Comparison of ENCODE assay signal across 16 cellular contexts in the genomic region with DNA sequence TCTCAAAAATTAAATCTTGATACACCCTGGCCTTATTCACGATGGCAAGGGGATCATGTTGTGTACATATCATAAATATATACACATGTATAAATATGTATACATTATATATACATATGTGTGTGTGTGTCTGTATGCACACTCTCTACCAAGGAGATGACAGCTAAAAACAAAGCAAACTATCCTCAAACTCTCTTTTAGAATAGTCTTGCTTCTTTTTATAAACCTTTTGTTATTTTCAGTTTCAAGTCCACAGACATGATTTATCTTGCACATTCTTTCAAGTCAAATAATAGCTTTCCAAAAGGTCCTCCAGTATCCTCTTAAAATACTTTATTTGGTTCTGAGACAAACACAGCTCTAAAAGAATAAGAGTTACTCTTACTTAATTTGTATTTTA. TPM values are rescaled to one million over a fixed set of nuclear protein-coding genes. Genes with fewer than 3 reads are reported as not detected.
DNase-seq lines count a peak whose midpoint lies in the region; ATAC-seq and TF ChIP-seq lines count a peak whose summit lies in the region.
"Had no signal": no experiment of that assay in that cellular context is flagged by ENCODE, and none has a peak within 500 bp of the region (broad histone marks: within the 10 kb centered on the region; RNA-seq: fewer than 3 reads in every experiment).

No MANE protein-coding gene starts in this region.

- TF ChIP-seq POLR2A in esophagus squamous epithelium (IDR thresholded peaks at IDR 0.05) (no peak), transverse colon (IDR thresholded peaks at IDR 0.05) (no peak)

- no peaks in the 10 kb centered on the region for H3K9me2 ChIP-seq in MM.1S (replicated peaks; ENCODE audit: insufficient read depth, low read length)

- H3K27ac ChIP-seq in MM.1S (ENCODE audit: low read length), result peak overlapping the region; percentile 83
- peak overlapping the region in 3 of 4 donors; percentile 10 to 49 (median 39) for H3K27ac ChIP-seq in esophagus squamous epithelium
- H3K27ac ChIP-seq in transverse colon, result peak overlapping the region in 3 of 4 donors; percentile 39 to 57 (median 42)
- no peak overlapping the region for H3K27ac ChIP-seq in effector memory CD4-positive, alpha-beta T cell (ENCODE audit: insufficient read depth, low read length, poor library complexity, severe bottlenecking)

- no peaks in the 10 kb centered on the region for H4K20me1 ChIP-seq in MM.1S (ENCODE audit: insufficient read depth, low read length)

- no peak overlapping the region for H2AFZ ChIP-seq in MM.1S (ENCODE audit: low read length)
- H2AFZ ChIP-seq: GM23338 had no signal

- peak overlapping the region; percentile 40; the same call in 1 of the 2 replicates for H3K4me3 ChIP-seq in MM.1S (ENCODE audit: low read length)
- no peak overlapping the region for H3K4me3 ChIP-seq in esophagus squamous epithelium
- no peak overlapping the region for H3K4me3 ChIP-seq in transverse colon
- H3K4me3 ChIP-seq in effector memory CD4-positive, alpha-beta T cell (ENCODE audit: insufficient read depth, low read depth, low read length, poor library complexity, severe bottlenecking), result no peak overlapping the region
- no peak overlapping the region for H3K4me3 ChIP-seq in mucosa of descending colon
- H3K4me3 ChIP-seq: GM23338 had no signal

- peak overlapping the region; percentile 35; the same call in 1 of the 2 replicates for H3K9ac ChIP-seq in MM.1S (ENCODE audit: low read length)

- TF ChIP-seq EP300 in transverse colon (IDR thresholded peaks at IDR 0.05; ENCODE audit: low read depth), result no peak

- TF ChIP-seq CTCF in MM.1S (IDR thresholded peaks at IDR 0.05; ENCODE audit: low read length) (no peak), esophagus squamous epithelium (IDR thresholded peaks at IDR 0.05) (no peak), transverse colon (IDR thresholded peaks at IDR 0.05) (no peak), mucosa of descending colon (IDR thresholded peaks at IDR 0.05) (no peak)

- DNase-seq in MM.1S (peak; percentile 57), esophagus squamous epithelium (lab: John Stamatoyannopoulos, UW) (no peak), transverse colon (no peak), OCI-M2 (lab: John Stamatoyannopoulos, UW; ENCODE audit: unreplicated experiment) (no peak), NCI-H345 (lab: John Stamatoyannopoulos, UW) (no peak), mucosa of descending colon (no peak)
- DNase-seq in effector memory CD4-positive, alpha-beta T cell, result no peak
- DNase-seq: BE2C; CD4-positive, alpha-beta memory T cell; KBM-7; NCI-H1105 treated with DMSO at 0.1 percent for 48 hours; NCI-H187; NCI-H446 treated with DMSO at 0.1 percent for 48 hours; NCI-H748 treated with DMSO at 0.1 percent for 48 hours had no signal

- H3K9me3 ChIP-seq in MM.1S (replicated peaks; ENCODE audit: insufficient read depth, low read length), result no peaks in the 10 kb centered on the region
- no peaks in the 10 kb centered on the region for H3K9me3 ChIP-seq in esophagus squamous epithelium
- H3K9me3 ChIP-seq in transverse colon, result no peaks in the 10 kb centered on the region
- H3K9me3 ChIP-seq in effector memory CD4-positive, alpha-beta T cell (ENCODE audit: control insufficient read depth, low read length), result no peaks in the 10 kb centered on the region
- no peaks in the 10 kb centered on the region for H3K9me3 ChIP-seq in mucosa of descending colon
- H3K9me3 ChIP-seq: BE2C had no signal

- H3K36me3 ChIP-seq in MM.1S (replicated peaks; ENCODE audit: insufficient read depth, low read length) (no peaks in the 10 kb centered on the region; the same call in 1 of the 2 replicates), esophagus squamous epithelium (no peaks in the 10 kb centered on the region), transverse colon (no peaks in the 10 kb centered on the region), mucosa of descending colon (ENCODE audit: low read depth) (no peaks in the 10 kb centered on the region)
- H3K36me3 ChIP-seq in effector memory CD4-positive, alpha-beta T cell (ENCODE audit: control insufficient read depth, insufficient read depth, low read length), result no peaks in the 10 kb centered on the region

- H3K27me3 ChIP-seq in MM.1S (replicated peaks; ENCODE audit: insufficient read depth, low read length) (no peaks in the 10 kb centered on the region), esophagus squamous epithelium (no peaks in the 10 kb centered on the region), transverse colon (no peaks in the 10 kb centered on the region)
- H3K27me3 ChIP-seq in effector memory CD4-positive, alpha-beta T cell (replicated peaks; ENCODE audit: control insufficient read depth, insufficient read depth, low read length, poor library complexity, severe bottlenecking), result no peaks in the 10 kb centered on the region
- H3K27me3 ChIP-seq: BE2C had no signal

- peaks cover 91% of the 10 kb centered on the region for H3K79me2 ChIP-seq in MM.1S (ENCODE audit: low read length)

- WGBS in esophagus squamous epithelium, 2 donors, result 27 to 46% methylated on average over 1 of the region's 1 CpG
- WGBS in transverse colon (ENCODE audit: low coverage in 1 of 2), 2 donors, result 50 to 58% methylated on average over 1 of the region's 1 CpG

- peaks cover 41% of the 10 kb centered on the region for H3K4me1 ChIP-seq in MM.1S (ENCODE audit: low read length)
- peaks cover 0 to 52% (median 16%) of the 10 kb centered on the region in 3 donors for H3K4me1 ChIP-seq in esophagus squamous epithelium
- peaks cover 0 to 31% (median 6%) of the 10 kb centered on the region in 4 donors for H3K4me1 ChIP-seq in transverse colon
- peaks cover 1% of the 10 kb centered on the region for H3K4me1 ChIP-seq in effector memory CD4-positive, alpha-beta T cell (ENCODE audit: control insufficient read depth, insufficient read depth, low read length, poor library complexity, severe bottlenecking)
- H3K4me1 ChIP-seq in mucosa of descending colon (ENCODE audit: low read depth), result peaks cover 6% of the 10 kb centered on the region

- ATAC-seq in GM19035 (IDR thresholded peaks at IDR 0.05; ENCODE audit: unreplicated experiment), result peak; percentile 37
- no peak for ATAC-seq in mucosa of descending colon
- ATAC-seq: GM23338 had no signal

- in situ Hi-C loops in transverse colon (cut with MboI; ENCODE audit: low pct_ligation_motif_present in 1 of 4, low pct_unique_long_range_greater_than_20kb in 1 of 4, low sequenced_read_pairs in 3 of 4), result loop anchor here in 1 of 4 donors (25.0 kb wide), 1 partner anchor 163 kb away; no protein-coding TSS in a partner anchor

- intact Hi-C loops in esophagus squamous epithelium (cut with DNase I) (no loop called here), transverse colon (cut with DNase I; ENCODE audit: low total_unique reads) (no loop called here), mucosa of descending colon (cut with DNase I, micrococcal nuclease) (no loop called here)

- peak overlapping the region; percentile 88 for H3K4me2 ChIP-seq in MM.1S (ENCODE audit: low read depth, low read length)
- H3K4me2 ChIP-seq: GM23338 had no signal

- peaks cover 26% of the 10 kb centered on the region for H3F3A ChIP-seq in MM.1S (ENCODE audit: insufficient read depth, low read length)

RNA-seq across cellular contexts. Expression of gene ANO6, which starts 8.4 kb away (rescaled TPM):
- 10 to 100 TPM; 13.0 to 40.8 (median 25.1) TPM for total RNA-seq in esophagus squamous epithelium
- 10 to 100 TPM; 16.9 to 23.0 (median 20.4) TPM for total RNA-seq in transverse colon
- total RNA-seq in mucosa of descending colon, result 10 to 100 TPM in 2 of 3 donors, 1 to 10 TPM in 1; 7.8 to 65.8 (median 15.2) TPM
